Comparison of ENCODE assay signal across 9 cellular contexts in the genomic region with DNA sequence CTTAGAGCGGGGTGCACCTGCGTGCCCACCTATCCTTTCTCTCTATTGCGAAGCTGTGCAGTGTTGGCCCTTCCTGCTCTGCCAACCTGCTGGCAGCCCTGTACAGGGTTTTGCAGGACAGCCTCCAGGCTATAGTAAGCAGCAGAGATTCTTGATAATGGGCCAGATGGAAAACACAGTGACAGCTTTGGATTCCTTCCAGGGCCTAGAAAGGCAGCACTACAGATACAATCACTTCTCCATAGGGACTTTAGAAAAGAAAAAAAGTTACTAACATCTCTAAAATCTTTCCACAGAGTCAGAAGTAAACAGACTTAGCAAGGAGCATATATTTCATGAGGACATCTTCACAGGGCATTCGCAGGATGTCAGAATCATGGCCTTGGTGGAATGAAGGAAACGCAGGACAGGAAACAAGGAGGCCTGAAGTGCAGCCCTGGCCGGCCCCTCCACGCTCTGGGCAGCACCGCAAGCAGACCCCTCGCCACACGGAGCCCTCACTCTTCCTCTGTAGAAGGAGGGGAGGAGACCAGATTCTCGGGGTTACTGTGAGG.
DNase-seq lines count a peak whose midpoint lies in the region; ATAC-seq, FAIRE-seq and TF ChIP-seq lines count a peak whose summit lies in the region.
"Had no signal": no experiment of that assay in that cellular context is flagged by ENCODE, and none has a peak within 500 bp of the region (broad histone marks: within the 10 kb centered on the region; RNA-seq: fewer than 3 reads in every experiment).

No MANE protein-coding gene starts in this region.

- no peak overlapping the region for H3K27ac ChIP-seq in brain microvascular endothelial cell
- H3K27ac ChIP-seq in kidney (ENCODE audit: low read depth in 2 of 2, low read length in 2 of 2) = no peak overlapping the region
- H3K27ac ChIP-seq in thoracic aorta = peak overlapping the region; percentile 10 to 50

- H3K36me3 Mint-ChIP-seq in immature natural killer cell = no peaks in the 10 kb centered on the region

- DNase-seq in HCEC 1CT = peak; percentile 63
- DNase-seq in brain microvascular endothelial cell = peak; percentile 77
- DNase-seq in kidney = no peak
- DNase-seq in thoracic aorta (ENCODE audit: low spot score) = no peak
- DNase-seq in mesenteric fat pad (ENCODE audit: low spot score) = no peak
- no peak for DNase-seq in immature natural killer cell
- no peak for DNase-seq in activated effector memory CD4-positive, alpha-beta T cell treated with Interleukin-2 at 50 U/mL for 16 hours
- no peak for DNase-seq in GM12891 (ENCODE audit: insufficient read length, low spot score)
- DNase-seq: NCI-H187 had no signal

- peaks cover 4 to 6% of the 10 kb centered on the region in 2 donors for H3K4me1 ChIP-seq in kidney (ENCODE audit: control insufficient read depth in 1 of 2, insufficient read depth in 1 of 2, low read depth in 1 of 2, low read length in 2 of 2)
- peaks cover 26 to 74% of the 10 kb centered on the region in 2 donors for H3K4me1 ChIP-seq in thoracic aorta (ENCODE audit: control insufficient read depth in 1 of 2, low read depth in 2 of 2)

- TF ChIP-seq CTCF in brain microvascular endothelial cell (IDR thresholded peaks at IDR 0.05; ENCODE audit: low read depth, low read length, missing control alignments) (no peak), kidney (IDR thresholded peaks at IDR 0.05; ENCODE audit: borderline replicate concordance, extremely low read depth, insufficient read depth) (no peak), thoracic aorta (IDR thresholded peaks at IDR 0.05) (no peak)

- no peak overlapping the region for H3K27ac Mint-ChIP-seq in immature natural killer cell

- H3K27me3 Mint-ChIP-seq in immature natural killer cell (ENCODE audit: low read depth in 3 of 3) = peaks cover 2 to 15% (median 9%) of the 10 kb centered on the region in 3 donors

- no peaks in the 10 kb centered on the region for H3K4me1 Mint-ChIP-seq in immature natural killer cell

- intact Hi-C loops in kidney (cut with DNase I) = no loop called here

- FAIRE-seq in kidney (lab: Jason Lieb, UNC) = peak; percentile 13
- no peak for FAIRE-seq in GM12891 (lab: Jason Lieb, UNC)

- H3K9me3 ChIP-seq in kidney (ENCODE audit: control insufficient read depth in 1 of 2, low read length in 2 of 2) (no peaks in the 10 kb centered on the region), thoracic aorta (no peaks in the 10 kb centered on the region)

- H3K27me3 ChIP-seq in brain microvascular endothelial cell (replicated peaks) = no peaks in the 10 kb centered on the region
- H3K27me3 ChIP-seq in thoracic aorta (replicated peaks; ENCODE audit: insufficient read depth) = no peaks in the 10 kb centered on the region

- no peak overlapping the region for H3K4me3 ChIP-seq in brain microvascular endothelial cell (ENCODE audit: low read depth, low read length)
- H3K4me3 ChIP-seq in kidney (ENCODE audit: low read length in 2 of 2) = no peak overlapping the region
- H3K4me3 ChIP-seq in thoracic aorta = no peak overlapping the region

- in situ Hi-C loops in brain microvascular endothelial cell (cut with HindIII; ENCODE audit: low pct_ligation_motif_present, low sequenced_read_pairs) = no loop called here

- no peak overlapping the region for H3K4me3 Mint-ChIP-seq in immature natural killer cell

- TF ChIP-seq POLR2A in GM12891 (IDR thresholded peaks at IDR 0.05; ENCODE audit: low read depth, low read length) = no peak

- no peak for ATAC-seq in thoracic aorta (ENCODE audit: insufficient number of reproducible peaks, low FRiP score, low read depth)

- H3K36me3 ChIP-seq in brain microvascular endothelial cell (replicated peaks) (no peaks in the 10 kb centered on the region), kidney (ENCODE audit: control insufficient read depth in 1 of 2, insufficient read depth in 2 of 2, low read length in 2 of 2) (no peaks in the 10 kb centered on the region), thoracic aorta (no peaks in the 10 kb centered on the region)

- no peak overlapping the region for H3K9ac ChIP-seq in kidney (ENCODE audit: low read length in 2 of 2)

- H3K9me3 Mint-ChIP-seq in immature natural killer cell = peaks cover 0 to 5% (median 0%) of the 10 kb centered on the region in 6 donors

TF ChIP-seq in GM12891, 5 proteins besides CTCF, POLR2A, EP300 and RAD21:
- TF ChIP-seq PAX5 (IDR thresholded peaks at IDR 0.05; ENCODE audit: insufficient read depth, low read length, severe bottlenecking) (no peak), POU2F2 (IDR thresholded peaks at IDR 0.05; ENCODE audit: low read depth, low read length) (no peak)

Comparison
In these comparisons a context has a peak if more than half of its experiments do, and no peak if none do; other contexts are left out.
1. DNase-seq: peak in HCEC 1CT (single experiment) and brain microvascular endothelial cell (single experiment); none in kidney (single experiment), thoracic aorta (single experiment), mesenteric fat pad (single experiment), immature natural killer cell (0 of 3), activated effector memory CD4-positive, alpha-beta T cell treated with Interleukin-2 at 50 U/mL for 16 hours (single experiment) and GM12891 (single experiment).
2. H3K27ac ChIP-seq: peak in thoracic aorta (2 of 2); none in brain microvascular endothelial cell (single experiment) and kidney (0 of 2).